Comparison of ENCODE assay signal across 28 cellular contexts in genomic region chr10:3076138-3076537, GRCh38.
"Had no signal": no experiment of that assay in that cellular context is flagged by ENCODE, and none has a peak within 500 bp of the region (broad histone marks: within the 10 kb centered on the region; RNA-seq: fewer than 3 reads in every experiment).

No MANE protein-coding gene starts in this region.

- H3K27ac ChIP-seq: SJCRH30 had no signal

- DNase-seq: activated B cell treated with CpG ODN at 0.5 μM for 24 hours; activated CD4-positive, alpha-beta T cell treated with anti-CD3 and anti-CD28 coated beads for 1 hour; activated CD4-positive, alpha-beta T cell treated with anti-CD3 and anti-CD28 coated beads, Interleukin-2, amount 10 ng/mL, durations not matched to agents 24 days and 14 days; activated CD4-positive, alpha-beta T cell treated with anti-CD3 and anti-CD28 coated beads, Interleukin-2, amount 50 U/mL, for 48 hours; activated CD8-positive, alpha-beta memory T cell treated with anti-CD3 and anti-CD28 coated beads for 24 hours; activated gamma-delta T cell; activated naive CD4-positive, alpha-beta T cell treated with anti-CD3 and anti-CD28 coated beads for 36 hours; activated T-cell treated with anti-CD3 and anti-CD28 coated beads, Interleukin-2, amount 50 U/mL, for 4 hours; amygdala; MG63; MV-4-11; NCI-H1092 treated with DMSO at 0.1 percent for 48 hours; NCI-H1417 treated with DMSO at 0.1 percent for 48 hours; NCI-H1694; NCI-H2029; NCI-H2107; NCI-H2171 treated with DMSO at 0.1 percent for 48 hours; NCI-H226; NCI-H774; Right ventricle myocardium superior; RPMI8226; SJCRH30; SK-N-SH; SW 1271 had no signal

- H3K27ac Mint-ChIP-seq: activated B cell treated with CpG ODN at 0.5 μM for 24 hours; activated naive CD4-positive, alpha-beta T cell treated with anti-CD3 and anti-CD28 coated beads for 36 hours; activated T-helper 17 cell treated with anti-CD3 and anti-CD28 coated beads, Interleukin-2, amount 50 U/mL, for 72 hours; T-helper 2 cell treated with Interferon-gamma antibody and Interleukin-4, amounts not matched to agents 5 μg/mL and 100 μg/mL, for 36 hours had no signal

- ATAC-seq: activated T-cell treated with anti-CD3 and anti-CD28 coated beads, Interleukin-2, amount 50 U/mL, for 4 hours; activated T-helper 17 cell treated with anti-CD3 and anti-CD28 coated beads, Interleukin-2, amount 50 U/mL, for 72 hours had no signal

- H3K4me3 ChIP-seq: MG63, SJCRH30 had no signal

- H3K9me3 ChIP-seq: MG63, SJCRH30, SK-N-SH had no signal

- H3K4me2 ChIP-seq: SK-N-SH had no signal

- H3K9ac ChIP-seq: SK-N-SH had no signal

- H3K4me1 ChIP-seq: SJCRH30 had no signal

- H3K27me3 ChIP-seq: MG63, SJCRH30 had no signal

- H3K36me3 ChIP-seq: SJCRH30 had no signal

- H3K27me3 Mint-ChIP-seq: activated B cell treated with CpG ODN at 0.5 μM for 24 hours; activated CD4-positive, alpha-beta T cell treated with anti-CD3 and anti-CD28 coated beads, Interleukin-2, amount 10 ng/mL, durations not matched to agents 24 days and 14 days; activated naive CD8-positive, alpha-beta T cell; activated T-helper 17 cell treated with anti-CD3 and anti-CD28 coated beads, Interleukin-2, amount 50 U/mL, for 72 hours; brain had no signal

- H3K4me3 Mint-ChIP-seq: activated B cell treated with CpG ODN at 0.5 μM for 24 hours; activated CD4-positive, alpha-beta T cell treated with anti-CD3 and anti-CD28 coated beads, Interleukin-2, amount 10 ng/mL, durations not matched to agents 24 days and 14 days; activated naive CD4-positive, alpha-beta T cell treated with anti-CD3 and anti-CD28 coated beads for 36 hours; activated naive CD8-positive, alpha-beta T cell; activated T-cell treated with anti-CD3 and anti-CD28 coated beads, Interleukin-2, amount 50 U/mL, for 4 hours; activated T-helper 17 cell treated with anti-CD3 and anti-CD28 coated beads, Interleukin-2, amount 50 U/mL, for 72 hours; T-helper 2 cell treated with Interferon-gamma antibody and Interleukin-4, amounts not matched to agents 5 μg/mL and 100 μg/mL, for 36 hours had no signal

- H3K9me3 Mint-ChIP-seq: activated B cell treated with CpG ODN at 0.5 μM for 24 hours; activated CD4-positive, alpha-beta T cell treated with anti-CD3 and anti-CD28 coated beads, Interleukin-2, amount 10 ng/mL, durations not matched to agents 24 days and 14 days; activated naive CD4-positive, alpha-beta T cell treated with anti-CD3 and anti-CD28 coated beads for 36 hours; T-helper 2 cell treated with Interferon-gamma antibody and Interleukin-4, amounts not matched to agents 5 μg/mL and 100 μg/mL, for 36 hours had no signal
